In genomic region chr2:174967086-174967485, GRCh38 we compare ENCODE assay signal across 1 cellular context.
TF ChIP-seq lines count a peak whose summit lies in the region.

No MANE protein-coding gene starts in this region.

TF ChIP-seq in IMR-90, 13 proteins besides CTCF, POLR2A, EP300 and RAD21 (continued from another document):
- TF ChIP-seq USF2 (IDR thresholded peaks at IDR 0.05; ENCODE audit: low read depth, low read length): no peak
- TF ChIP-seq BHLHE40 (IDR thresholded peaks at IDR 0.05; ENCODE audit: low read depth, low read length): no peak
- TF ChIP-seq CEBPB (IDR thresholded peaks at IDR 0.05; ENCODE audit: low read depth, low read length): no peak
- no peak for TF ChIP-seq MXI1 (IDR thresholded peaks at IDR 0.05; ENCODE audit: borderline replicate concordance, low read depth, low read length)
